Comparison of ENCODE assay signal across 26 cellular contexts in the genomic region with DNA sequence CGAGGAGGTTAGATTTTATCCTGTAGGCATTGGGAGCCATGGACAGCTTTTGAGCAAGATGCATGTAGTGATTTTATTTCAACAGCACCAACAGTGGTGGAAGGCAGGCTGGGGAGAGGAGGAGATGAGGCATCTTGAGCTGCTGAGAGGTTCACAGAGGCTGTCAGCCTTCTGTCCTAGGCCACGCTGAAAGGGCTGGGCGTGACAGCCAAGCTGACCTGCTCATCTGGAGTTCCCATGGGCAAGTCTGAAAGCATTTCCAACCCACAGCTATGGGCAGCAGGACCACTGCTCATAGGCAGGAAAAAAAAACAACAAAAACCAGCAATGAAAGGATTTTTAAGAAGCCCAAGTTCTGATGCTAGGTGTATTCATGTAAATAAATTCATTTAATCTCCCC. TPM values are rescaled to one million over a fixed set of nuclear protein-coding genes. Genes with fewer than 3 reads are reported as not detected.
"Had no signal": no experiment of that assay in that cellular context is flagged by ENCODE, and none has a peak within 500 bp of the region (broad histone marks: within the 10 kb centered on the region; RNA-seq: fewer than 3 reads in every experiment).

No MANE protein-coding gene starts in this region.

- H3K4me1 ChIP-seq: psoas muscle had no signal

- H3K9me3 Mint-ChIP-seq: activated naive CD8-positive, alpha-beta T cell treated with anti-CD3 and anti-CD28 coated beads, Interleukin-2, amount 10 ng/mL, durations not matched to agents 7 days and 5 days; central memory CD8-positive, alpha-beta T cell; stimulated activated naive CD8-positive, alpha-beta T cell treated with anti-CD3 and anti-CD28 coated beads, Interleukin-15, Interleukin-2, amounts not matched to agents 100 ng/mL and 50 ng/mL, for 24 hours had no signal

- FAIRE-seq: frontal cortex had no signal

- H3K36me3 ChIP-seq: left ventricle myocardium inferior, tibial nerve had no signal

- H3K27me3 ChIP-seq: body of pancreas had no signal

- H3K4me3 Mint-ChIP-seq: activated CD8-positive, alpha-beta T cell treated with anti-CD3 and anti-CD28 coated beads, Interleukin-2, amount 10 ng/mL, durations not matched to agents 7 days and 5 days; activated naive CD8-positive, alpha-beta T cell treated with anti-CD3 and anti-CD28 coated beads, Interleukin-2, amount 10 ng/mL, durations not matched to agents 7 days and 5 days; central memory CD8-positive, alpha-beta T cell; stimulated activated naive CD8-positive, alpha-beta T cell treated with anti-CD3 and anti-CD28 coated beads, Interleukin-15, Interleukin-2, amounts not matched to agents 100 ng/mL and 50 ng/mL, for 24 hours had no signal

- H3K36me3 Mint-ChIP-seq: activated naive CD8-positive, alpha-beta T cell treated with anti-CD3 and anti-CD28 coated beads, Interleukin-2, amount 10 ng/mL, durations not matched to agents 7 days and 5 days had no signal

- DNase-seq: activated CD4-positive, alpha-beta T cell treated with anti-CD3 and anti-CD28 coated beads for 48 hours; activated CD4-positive, CD25-positive, alpha-beta regulatory T cell; activated CD8-positive, alpha-beta memory T cell treated with anti-CD3 and anti-CD28 coated beads, Interleukin-2, amount 50 U/mL, for 4 hours; activated CD8-positive, alpha-beta T cell treated with anti-CD3 and anti-CD28 coated beads, Interleukin-2, amount 10 ng/mL, durations not matched to agents 7 days and 5 days; activated naive CD4-positive, alpha-beta T cell; activated naive CD8-positive, alpha-beta T cell treated with anti-CD3 and anti-CD28 coated beads, Interleukin-2, amount 10 ng/mL, durations not matched to agents 7 days and 5 days; amygdala; cortex of kidney; head of caudate nucleus; kidney glomerular epithelial cell; left ventricle myocardium inferior; mammary epithelial cell; midbrain; psoas muscle; right cardiac atrium; T-helper 9 cell had no signal

- H3K9me3 ChIP-seq: body of pancreas, left ventricle myocardium inferior, psoas muscle, tibial nerve had no signal

- ATAC-seq: activated CD8-positive, alpha-beta T cell treated with anti-CD3 and anti-CD28 coated beads, Interleukin-2, amount 10 ng/mL, durations not matched to agents 7 days and 5 days; body of pancreas; psoas muscle; right cardiac atrium had no signal

- H3K27ac Mint-ChIP-seq: activated CD8-positive, alpha-beta T cell treated with anti-CD3 and anti-CD28 coated beads, Interleukin-2, amount 10 ng/mL, durations not matched to agents 7 days and 5 days; activated naive CD8-positive, alpha-beta T cell treated with anti-CD3 and anti-CD28 coated beads, Interleukin-2, amount 10 ng/mL, durations not matched to agents 7 days and 5 days; stimulated activated naive CD8-positive, alpha-beta T cell treated with anti-CD3 and anti-CD28 coated beads, Interleukin-15, Interleukin-2, amounts not matched to agents 100 ng/mL and 50 ng/mL, for 24 hours had no signal

- H3K4me3 ChIP-seq: body of pancreas, left ventricle myocardium inferior, psoas muscle, SK-N-MC, tibial nerve had no signal

- H3K27ac ChIP-seq: left ventricle myocardium inferior, psoas muscle, SK-N-MC, tibial nerve had no signal

RNA-seq across cellular contexts. Expression of a gene that starts 22.1 kb away (rescaled TPM):
- total RNA-seq: frontal cortex, left ventricle myocardium inferior, mammary epithelial cell, osteocyte, psoas muscle, right cardiac atrium, skeletal muscle tissue, tibial nerve had no signal
- polyA plus RNA-seq: esophagus, mammary epithelial cell, neural cell, psoas muscle, right cardiac atrium had no signal

RNA-seq across cellular contexts. Expression of a gene that starts 42.5 kb away (rescaled TPM):
- total RNA-seq: body of pancreas, frontal cortex, left ventricle myocardium inferior, mammary epithelial cell, osteocyte, psoas muscle, right cardiac atrium, skeletal muscle tissue, tibial nerve had no signal
- polyA plus RNA-seq: esophagus, mammary epithelial cell, neural cell, psoas muscle, right cardiac atrium had no signal

RNA-seq across cellular contexts. Expression of a gene that starts 49.0 kb away (rescaled TPM):
- polyA plus RNA-seq: neural cell had no signal
